In the genomic region with DNA sequence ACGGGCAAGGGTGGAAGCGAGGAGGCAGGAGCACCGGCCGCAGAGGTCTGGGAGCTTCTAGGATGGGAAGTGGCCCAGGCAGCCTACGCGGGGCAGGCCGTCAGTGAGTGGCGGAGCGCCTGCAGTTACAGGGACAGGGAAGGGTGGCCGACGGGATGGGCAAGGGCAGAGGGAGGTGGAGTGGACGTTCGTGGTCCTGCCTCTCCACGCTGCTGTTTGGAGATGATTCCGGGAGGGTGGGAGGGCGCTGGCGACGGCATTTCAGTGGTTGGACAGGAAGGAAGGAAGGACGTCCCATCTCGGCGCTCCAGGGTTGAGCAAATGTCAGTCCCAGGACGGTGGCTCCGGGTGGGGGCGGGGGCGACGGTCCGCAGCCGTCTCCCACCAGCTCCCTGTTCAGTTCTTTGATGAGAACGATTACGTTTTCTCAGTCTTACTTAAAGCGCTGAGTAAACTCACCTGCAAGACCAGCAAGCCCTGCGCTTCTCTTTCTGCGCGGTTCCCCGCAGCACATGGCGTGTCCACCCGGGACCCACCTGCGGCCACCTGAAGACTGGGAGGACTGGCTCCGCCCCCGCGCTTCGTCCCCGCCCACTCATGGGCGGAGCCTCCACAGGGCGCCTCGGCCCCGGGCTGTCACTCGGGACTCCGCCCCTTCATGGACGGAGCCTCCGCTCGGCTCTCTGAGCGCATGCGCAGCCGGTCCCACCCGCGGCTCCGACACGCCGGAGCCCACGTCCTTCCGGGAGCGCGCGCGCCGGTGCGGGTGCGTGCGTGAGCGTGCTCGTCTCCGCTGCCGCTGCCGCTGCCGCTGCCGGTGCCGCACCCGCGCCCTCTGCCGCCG, we compare ENCODE assay signal across 1 cellular context.
TF ChIP-seq lines count a peak whose summit lies in the region.

TSS of gene DNAJC5 (plus strand) at position 769 of the 844 bp plus-strand sequence. CDS start 33,220 bp downstream, outside the sequence.

TF ChIP-seq in HepG2, 621 proteins besides CTCF, POLR2A, EP300 and RAD21 (continued from another document and continues in another):
- peak; percentile 80; the same call in 1 of the 2 replicates for TF ChIP-seq ZNF563 (CRISPR knock-in tag; IDR thresholded peaks at IDR 0.05)
- 0 out of 2 replicates have a peak, but pooled peaks have one; percentile 18 for TF ChIP-seq ATRX (CRISPR knock-in tag; IDR thresholded peaks at IDR 0.05; ENCODE audit: borderline replicate concordance)
- TF ChIP-seq ETV5 (CRISPR knock-in tag; IDR thresholded peaks at IDR 0.05; ENCODE audit: borderline replicate concordance), result peak; percentile 68
- no peak for TF ChIP-seq XBP1 (CRISPR knock-in tag; IDR thresholded peaks at IDR 0.05)
- peak; percentile 86 for TF ChIP-seq MAX (IDR thresholded peaks at IDR 0.05)
- TF ChIP-seq TSC22D2 (CRISPR knock-in tag; IDR thresholded peaks at IDR 0.05; ENCODE audit: borderline replicate concordance), result peak; percentile 62; the same call in 1 of the 2 replicates
- TF ChIP-seq, protein P1, sequence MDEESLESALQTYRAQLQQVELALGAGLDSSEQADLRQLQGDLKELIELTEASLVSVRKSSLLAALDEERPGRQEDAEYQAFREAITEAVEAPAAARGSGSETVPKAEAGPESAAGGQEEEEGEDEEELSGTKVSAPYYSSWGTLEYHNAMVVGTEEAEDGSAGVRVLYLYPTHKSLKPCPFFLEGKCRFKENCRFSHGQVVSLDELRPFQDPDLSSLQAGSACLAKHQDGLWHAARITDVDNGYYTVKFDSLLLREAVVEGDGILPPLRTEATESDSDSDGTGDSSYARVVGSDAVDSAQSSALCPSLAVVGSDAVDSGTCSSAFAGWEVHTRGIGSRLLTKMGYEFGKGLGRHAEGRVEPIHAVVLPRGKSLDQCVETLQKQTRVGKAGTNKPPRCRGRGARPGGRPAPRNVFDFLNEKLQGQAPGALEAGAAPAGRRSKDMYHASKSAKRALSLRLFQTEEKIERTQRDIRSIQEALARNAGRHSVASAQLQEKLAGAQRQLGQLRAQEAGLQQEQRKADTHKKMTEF (CRISPR knock-in tag; IDR thresholded peaks at IDR 0.05), result peak; percentile 95
- TF ChIP-seq ZNF33B (CRISPR knock-in tag; IDR thresholded peaks at IDR 0.05), result 0 out of 2 replicates have a peak, but pooled peaks have one; percentile 81
- TF ChIP-seq KLF15 (CRISPR knock-in tag; IDR thresholded peaks at IDR 0.05; ENCODE audit: borderline replicate concordance), result peak; percentile 29; the same call in 1 of the 2 replicates
- no peak for TF ChIP-seq SOX13 (IDR thresholded peaks at IDR 0.05)
- no peak for TF ChIP-seq SOX13 (CRISPR knock-in tag; conservative IDR thresholded peaks at IDR 0.05 in 1 of 2, IDR thresholded peaks at IDR 0.05 in 1 of 2)
- 0 out of 2 replicates have a peak, but pooled peaks have one; percentile 5 for TF ChIP-seq ATF5 (CRISPR knock-in tag; IDR thresholded peaks at IDR 0.05; ENCODE audit: low read depth)
- TF ChIP-seq JUNB (CRISPR knock-in tag; IDR thresholded peaks at IDR 0.05; ENCODE audit: borderline replicate concordance), result no peak; the same call in 1 of the 2 replicates
- TF ChIP-seq SRSF4 (IDR thresholded peaks at IDR 0.05; ENCODE audit: low read depth, low read length, poor library complexity, severe bottlenecking), result no peak
- TF ChIP-seq, protein P2, sequence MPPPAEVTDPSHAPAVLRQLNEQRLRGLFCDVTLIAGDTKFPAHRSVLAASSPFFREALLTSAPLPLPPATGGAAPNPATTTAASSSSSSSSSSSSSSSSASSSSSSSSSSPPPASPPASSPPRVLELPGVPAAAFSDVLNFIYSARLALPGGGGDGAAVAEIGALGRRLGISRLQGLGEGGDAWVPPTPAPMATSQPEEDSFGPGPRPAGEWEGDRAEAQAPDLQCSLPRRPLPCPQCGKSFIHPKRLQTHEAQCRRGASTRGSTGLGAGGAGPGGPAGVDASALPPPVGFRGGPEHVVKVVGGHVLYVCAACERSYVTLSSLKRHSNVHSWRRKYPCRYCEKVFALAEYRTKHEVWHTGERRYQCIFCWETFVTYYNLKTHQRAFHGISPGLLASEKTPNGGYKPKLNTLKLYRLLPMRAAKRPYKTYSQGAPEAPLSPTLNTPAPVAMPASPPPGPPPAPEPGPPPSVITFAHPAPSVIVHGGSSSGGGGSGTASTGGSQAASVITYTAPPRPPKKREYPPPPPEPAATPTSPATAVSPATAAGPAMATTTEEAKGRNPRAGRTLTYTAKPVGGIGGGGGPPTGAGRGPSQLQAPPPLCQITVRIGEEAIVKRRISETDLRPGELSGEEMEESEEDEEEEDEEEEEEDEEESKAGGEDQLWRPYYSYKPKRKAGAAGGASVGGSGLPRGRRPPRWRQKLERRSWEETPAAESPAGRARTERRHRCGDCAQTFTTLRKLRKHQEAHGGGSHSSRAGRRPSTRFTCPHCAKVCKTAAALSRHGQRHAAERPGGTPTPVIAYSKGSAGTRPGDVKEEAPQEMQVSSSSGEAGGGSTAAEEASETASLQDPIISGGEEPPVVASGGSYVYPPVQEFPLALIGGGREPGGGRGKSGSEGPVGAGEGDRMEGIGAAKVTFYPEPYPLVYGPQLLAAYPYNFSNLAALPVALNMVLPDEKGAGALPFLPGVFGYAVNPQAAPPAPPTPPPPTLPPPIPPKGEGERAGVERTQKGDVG (CRISPR knock-in tag; IDR thresholded peaks at IDR 0.05; ENCODE audit: borderline replicate concordance), result peak; percentile 48; the same call in 1 of the 2 replicates
- TF ChIP-seq HMGXB3 (CRISPR knock-in tag; IDR thresholded peaks at IDR 0.05; ENCODE audit: borderline replicate concordance), result peak; percentile 65; the same call in 1 of the 2 replicates
- no peak for TF ChIP-seq HIVEP1 (CRISPR knock-in tag; IDR thresholded peaks at IDR 0.05)
- TF ChIP-seq KAT8 (CRISPR knock-in tag; IDR thresholded peaks at IDR 0.05), result peak; percentile 65; the same call in 1 of the 2 replicates
- TF ChIP-seq ZFP82 (CRISPR knock-in tag; IDR thresholded peaks at IDR 0.05; ENCODE audit: borderline replicate concordance), result peak; percentile 83; the same call in 1 of the 2 replicates
- 0 out of 2 replicates have a peak, but pooled peaks have one; percentile 63 for TF ChIP-seq ZSCAN29 (CRISPR knock-in tag; conservative IDR thresholded peaks at IDR 0.05)
- no peak; the same call in 1 of the 2 replicates for TF ChIP-seq ZBTB20 (CRISPR knock-in tag; IDR thresholded peaks at IDR 0.05; ENCODE audit: borderline replicate concordance, low read depth)
- peak; percentile 78; the same call in 1 of the 2 replicates for TF ChIP-seq ZNF790 (CRISPR knock-in tag; IDR thresholded peaks at IDR 0.05; ENCODE audit: borderline replicate concordance)
- TF ChIP-seq SAFB2 (CRISPR knock-in tag; IDR thresholded peaks at IDR 0.05; ENCODE audit: borderline replicate concordance, low read depth), result peak; percentile 36; the same call in 1 of the 2 replicates
- no peak for TF ChIP-seq ZNF432 (CRISPR knock-in tag; IDR thresholded peaks at IDR 0.05; ENCODE audit: borderline replicate concordance)
- 0 out of 2 replicates have a peak, but pooled peaks have one; percentile 30 for TF ChIP-seq NFATC3 (CRISPR knock-in tag; IDR thresholded peaks at IDR 0.05)
- 0 out of 2 replicates have a peak, but pooled peaks have one; percentile 59 for TF ChIP-seq ZNF720 (CRISPR knock-in tag; IDR thresholded peaks at IDR 0.05)
- TF ChIP-seq ZNF20 (CRISPR knock-in tag; IDR thresholded peaks at IDR 0.05), result no peak
- TF ChIP-seq MYC (CRISPR knock-in tag; IDR thresholded peaks at IDR 0.05; ENCODE audit: borderline replicate concordance), result peak; percentile 91
- TF ChIP-seq ETS1 (CRISPR knock-in tag; IDR thresholded peaks at IDR 0.05), result no peak
- TF ChIP-seq PHF8 (CRISPR knock-in tag; IDR thresholded peaks at IDR 0.05), result peak; percentile 68; the same call in 1 of the 2 replicates
- peak; percentile 59; the same call in 1 of the 2 replicates for TF ChIP-seq ZNF761 (CRISPR knock-in tag; conservative IDR thresholded peaks at IDR 0.05)
- TF ChIP-seq HOXA9 (CRISPR knock-in tag; IDR thresholded peaks at IDR 0.05; ENCODE audit: borderline replicate concordance), result no peak
- TF ChIP-seq NPAS2 (CRISPR knock-in tag; IDR thresholded peaks at IDR 0.05; ENCODE audit: borderline replicate concordance), result no peak
- 0 out of 2 replicates have a peak, but pooled peaks have one; percentile 77 for TF ChIP-seq ZNF737 (CRISPR knock-in tag; IDR thresholded peaks at IDR 0.05; ENCODE audit: borderline replicate concordance)
- 0 out of 2 replicates have a peak, but pooled peaks have one; percentile 20 for TF ChIP-seq JUND (CRISPR knock-in tag; IDR thresholded peaks at IDR 0.05)
- TF ChIP-seq TP53 (CRISPR knock-in tag; conservative IDR thresholded peaks at IDR 0.05), result 0 out of 2 replicates have a peak, but pooled peaks have one; percentile 37
- TF ChIP-seq SP4 (CRISPR knock-in tag; IDR thresholded peaks at IDR 0.05), result peak; percentile 97
- TF ChIP-seq, protein P3, sequence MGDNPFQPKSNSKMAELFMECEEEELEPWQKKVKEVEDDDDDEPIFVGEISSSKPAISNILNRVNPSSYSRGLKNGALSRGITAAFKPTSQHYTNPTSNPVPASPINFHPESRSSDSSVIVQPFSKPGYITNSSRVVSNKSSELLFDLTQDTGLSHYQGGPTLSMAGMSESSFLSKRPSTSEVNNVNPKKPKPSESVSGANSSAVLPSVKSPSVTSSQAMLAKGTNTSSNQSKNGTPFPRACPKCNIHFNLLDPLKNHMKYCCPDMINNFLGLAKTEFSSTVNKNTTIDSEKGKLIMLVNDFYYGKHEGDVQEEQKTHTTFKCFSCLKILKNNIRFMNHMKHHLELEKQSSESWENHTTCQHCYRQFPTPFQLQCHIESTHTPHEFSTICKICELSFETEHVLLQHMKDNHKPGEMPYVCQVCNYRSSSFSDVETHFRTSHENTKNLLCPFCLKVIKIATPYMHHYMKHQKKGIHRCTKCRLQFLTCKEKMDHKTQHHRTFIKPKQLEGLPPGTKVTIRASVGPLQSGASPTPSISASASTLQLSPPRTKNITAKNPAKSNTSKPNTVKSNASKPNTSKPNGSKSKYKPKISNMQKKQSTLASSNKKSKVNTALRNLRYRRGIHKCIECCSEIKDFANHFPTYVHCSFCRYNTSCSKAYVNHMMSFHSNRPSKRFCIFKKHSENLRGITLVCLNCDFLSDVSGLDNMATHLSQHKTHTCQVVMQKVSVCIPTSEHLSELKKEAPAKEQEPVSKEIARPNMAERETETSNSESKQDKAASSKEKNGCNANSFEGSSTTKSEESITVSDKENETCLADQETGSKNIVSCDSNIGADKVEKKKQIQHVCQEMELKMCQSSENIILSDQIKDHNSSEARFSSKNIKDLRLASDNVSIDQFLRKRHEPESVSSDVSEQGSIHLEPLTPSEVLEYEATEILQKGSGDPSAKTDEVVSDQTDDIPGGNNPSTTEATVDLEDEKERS (CRISPR knock-in tag; IDR thresholded peaks at IDR 0.05), result 0 out of 2 replicates have a peak, but pooled peaks have one; percentile 53
- peak; percentile 22 for TF ChIP-seq RARA (CRISPR knock-in tag; IDR thresholded peaks at IDR 0.05)
- TF ChIP-seq SATB2 (CRISPR knock-in tag; IDR thresholded peaks at IDR 0.05), result no peak
- no peak for TF ChIP-seq RORA (CRISPR knock-in tag; IDR thresholded peaks at IDR 0.05)
- TF ChIP-seq CBX1 (IDR thresholded peaks at IDR 0.05; ENCODE audit: low read depth), result peak; percentile 57
- peak; percentile 91; the same call in 1 of the 2 replicates for TF ChIP-seq TMF1 (CRISPR knock-in tag; IDR thresholded peaks at IDR 0.05; ENCODE audit: low read depth)
- no peak for TF ChIP-seq NONO (IDR thresholded peaks at IDR 0.05)
- TF ChIP-seq NONO (CRISPR knock-in tag; conservative IDR thresholded peaks at IDR 0.05), result peak; percentile 84
- peak; percentile 73 for TF ChIP-seq PHF20 (CRISPR knock-in tag; IDR thresholded peaks at IDR 0.05)
